8 cellular contexts compared by ENCODE assay signal in the genomic region with DNA sequence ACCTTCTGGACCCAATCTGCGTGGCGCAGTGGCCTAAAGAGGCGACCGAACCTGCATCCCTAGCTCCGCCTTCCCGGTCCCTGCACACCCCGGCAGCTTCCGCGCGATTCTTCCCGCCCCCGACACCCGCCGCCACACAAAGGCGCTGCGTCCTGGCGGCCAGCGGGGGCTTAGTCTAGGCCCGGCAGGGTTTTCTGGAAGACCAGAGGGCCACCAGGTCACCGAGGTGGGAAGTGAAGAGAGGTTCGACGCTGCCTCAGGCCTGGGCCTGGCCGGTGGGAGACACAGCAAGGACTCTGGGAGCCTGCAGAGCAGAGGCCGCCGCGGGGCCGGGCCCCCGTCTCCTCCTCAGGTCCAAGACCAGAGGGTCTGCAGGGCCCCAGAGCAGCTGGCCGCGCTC.
A peak's percentile ranks its signal among the peaks of the same experiment; 100 is the strongest.
DNase-seq lines count a peak whose midpoint lies in the region; ATAC-seq lines count a peak whose summit lies in the region.

No MANE protein-coding gene starts in this region.

- DNase-seq in Jurkat, Clone E6-1 (ENCODE audit: low read depth, low spot score) = peak; percentile 22
- peak; percentile 84 for DNase-seq in activated effector memory CD4-positive, alpha-beta T cell treated with anti-CD3 and anti-CD28 coated beads, Interleukin-2, amount 50 U/mL, for 16 hours
- DNase-seq in stimulated activated CD4-positive, alpha-beta T cell treated with anti-CD3 and anti-CD28 coated beads, TNF-alpha, amount 100 ng/mL, for 4 hours (ENCODE audit: low read depth in 3 of 3) = peak; percentile 26 to 41 (median 27)
- no peak for DNase-seq in hippocampal formation (lab: John Stamatoyannopoulos, UW)

- no peaks in the 10 kb centered on the region for H4K20me1 ChIP-seq in BLaER1 treated with 17β-estradiol and CSF1 and Interleukin-3, amounts not matched to agents 10 nM and 100 nM

- no peak for ATAC-seq in HG02840 (IDR thresholded peaks at IDR 0.05; ENCODE audit: low FRiP score, unreplicated experiment)
- no peak for ATAC-seq in HG03520 (IDR thresholded peaks at IDR 0.05; ENCODE audit: unreplicated experiment)

- peaks cover 0 to 4% (median 2%) of the 10 kb centered on the region in 11 experiments; a peak in 7 of 22 replicates for H3K9me3 ChIP-seq in BLaER1 treated with 17β-estradiol and CSF1 and Interleukin-3, amounts not matched to agents 10 nM and 100 nM (replicated peaks in 1 of 11)
- H3K9me3 ChIP-seq in iPS-18c (ENCODE audit: control insufficient read depth, insufficient read depth, low read length) = no peaks in the 10 kb centered on the region

- peak overlapping the region; percentile 66 to 97 (median 94) for H3K27ac ChIP-seq in BLaER1 treated with 17β-estradiol and CSF1 and Interleukin-3, amounts not matched to agents 10 nM and 100 nM

- peak overlapping the region; percentile 73 to 94 (median 90) for H3K4me2 ChIP-seq in BLaER1 treated with 17β-estradiol and CSF1 and Interleukin-3, amounts not matched to agents 10 nM and 100 nM

- H3K36me3 ChIP-seq in BLaER1 treated with 17β-estradiol and CSF1 and Interleukin-3, amounts not matched to agents 10 nM and 100 nM = peaks cover 0 to 7% (median 4%) of the 10 kb centered on the region in 11 experiments; a peak in 11 of 22 replicates

- peak overlapping the region; percentile 58 to 79 (median 74) for H3K4me3 ChIP-seq in BLaER1 treated with 17β-estradiol and CSF1 and Interleukin-3, amounts not matched to agents 10 nM and 100 nM
- H3K4me3 ChIP-seq in Jurkat, Clone E6-1 (ENCODE audit: low read length) = peak overlapping the region; percentile 58
- peak overlapping the region; percentile 45; the same call in 1 of the 2 replicates for H3K4me3 ChIP-seq in iPS-18c (ENCODE audit: insufficient read depth, low read depth, low read length)

- H3K4me1 ChIP-seq in BLaER1 treated with 17β-estradiol and CSF1 and Interleukin-3, amounts not matched to agents 10 nM and 100 nM = peaks cover 45 to 83% (median 71%) of the 10 kb centered on the region in 10 experiments

- H3K27me3 ChIP-seq in BLaER1 treated with 17β-estradiol and CSF1 and Interleukin-3, amounts not matched to agents 10 nM and 100 nM = peaks cover 0 to 10% (median 0%) of the 10 kb centered on the region in 11 experiments; a peak in 4 of 22 replicates

- peak overlapping the region; percentile 81 to 96 (median 92) for H3K9ac ChIP-seq in BLaER1 treated with 17β-estradiol and CSF1 and Interleukin-3, amounts not matched to agents 10 nM and 100 nM

Comparison
In these comparisons a context has a peak if more than half of its experiments do, and no peak if none do; other contexts are left out.
1. DNase-seq: peak in Jurkat, Clone E6-1 (single experiment), activated effector memory CD4-positive, alpha-beta T cell treated with anti-CD3 and anti-CD28 coated beads, Interleukin-2, amount 50 U/mL, for 16 hours (single experiment) and stimulated activated CD4-positive, alpha-beta T cell treated with anti-CD3 and anti-CD28 coated beads, TNF-alpha, amount 100 ng/mL, for 4 hours (3 of 3); none in hippocampal formation (0 of 2).
2. Peak in every context shown above with its lines, with median percentiles within 50 percentile points of each other: H3K4me3 ChIP-seq.